ENCODE assay signal across 23 cellular contexts in genomic region chr6:137105375-137105774, GRCh38.
A peak's percentile ranks its signal among the peaks of the same experiment; 100 is the strongest.
DNase-seq lines count a peak whose midpoint lies in the region; ATAC-seq and TF ChIP-seq lines count a peak whose summit lies in the region.
"Had no signal": no experiment of that assay in that cellular context is flagged by ENCODE, and none has a peak within 500 bp of the region (broad histone marks: within the 10 kb centered on the region; RNA-seq: fewer than 3 reads in every experiment).

No MANE protein-coding gene starts in this region.

- H3K9me3 Mint-ChIP-seq in activated CD4-positive, alpha-beta memory T cell treated with anti-CD3 and anti-CD28 coated beads, Interleukin-2, amount 10 ng/mL, durations not matched to agents 7 days and 5 days = peaks cover 8% of the 10 kb centered on the region
- H3K9me3 Mint-ChIP-seq in activated CD4-positive, alpha-beta memory T cell treated with anti-CD3 and anti-CD28 coated beads for 36 hours = no peaks in the 10 kb centered on the region
- no peaks in the 10 kb centered on the region for H3K9me3 Mint-ChIP-seq in effector memory CD8-positive, alpha-beta T cell
- H3K9me3 Mint-ChIP-seq in osteocyte (ENCODE audit: unreplicated experiment) = no peaks in the 10 kb centered on the region

- H3K4me3 Mint-ChIP-seq in activated CD4-positive, alpha-beta memory T cell treated with anti-CD3 and anti-CD28 coated beads, Interleukin-2, amount 10 ng/mL, durations not matched to agents 7 days and 5 days = no peak overlapping the region
- H3K4me3 Mint-ChIP-seq in activated CD4-positive, alpha-beta memory T cell treated with anti-CD3 and anti-CD28 coated beads for 36 hours = no peak overlapping the region
- H3K4me3 Mint-ChIP-seq in effector memory CD8-positive, alpha-beta T cell = peak overlapping the region in 1 of 2 donors; percentile 27
- H3K4me3 Mint-ChIP-seq in osteocyte (ENCODE audit: unreplicated experiment) = no peak overlapping the region
- H3K4me3 Mint-ChIP-seq: mesothelial cell of epicardium had no signal

- no peaks in the 10 kb centered on the region for H3K27me3 ChIP-seq in gastrocnemius medialis
- H3K27me3 ChIP-seq: BLaER1 treated with 17β-estradiol and CSF1 and Interleukin-3, amounts not matched to agents 10 nM and 100 nM had no signal

- CTCF ChIA-PET in activated CD4-positive, alpha-beta memory T cell treated with anti-CD3 and anti-CD28 coated beads, Interleukin-2, amount 10 ng/mL, durations not matched to agents 7 days and 5 days (lab: Charles Lee) = interaction anchor here (0.8 kb wide), 1 partner anchor 10 kb away, joined by 3 read pairs; no protein-coding TSS in a partner anchor
- CTCF ChIA-PET in activated CD4-positive, alpha-beta memory T cell treated with anti-CD3 and anti-CD28 coated beads for 36 hours (lab: Charles Lee) = interaction anchor here (0.7 to 1.2 kb wide), 5 partner anchors 8 to 166 kb away, joined by 3 to 8 read pairs (median 3); no protein-coding TSS in a partner anchor
- CTCF ChIA-PET in OCI-LY7 (lab: Charles Lee; ENCODE audit: unreplicated experiment) = interaction anchor here (0.9 to 1.1 kb wide), 2 partner anchors 116 to 210 kb away, joined by 3 to 5 read pairs; no protein-coding TSS in a partner anchor

- H3K36me3 ChIP-seq in OCI-LY7 (ENCODE audit: insufficient read depth, low read length) = peaks cover 7% of the 10 kb centered on the region; the same call in 1 of the 2 replicates
- no peaks in the 10 kb centered on the region for H3K36me3 ChIP-seq in gastrocnemius medialis
- H3K36me3 ChIP-seq: BLaER1 treated with 17β-estradiol and CSF1 and Interleukin-3, amounts not matched to agents 10 nM and 100 nM had no signal

- intact Hi-C loops in activated CD4-positive, alpha-beta memory T cell treated with anti-CD3 and anti-CD28 coated beads for 36 hours (cut with micrococcal nuclease) = no loop called here
- intact Hi-C loops in OCI-LY7 (cut with micrococcal nuclease; ENCODE audit: unreplicated experiment) = no loop called here
- intact Hi-C loops in gastrocnemius medialis (cut with DNase I; ENCODE audit: low total_unique reads) = no loop called here

- BruUV-seq in OCI-LY7 (replicated peaks; lab: Mats Ljungman, UMichigan) = no TSS peak

- peak overlapping the region; percentile 66 for H3K27ac ChIP-seq in OCI-LY7 (ENCODE audit: low read depth, low read length, poor library complexity, severe bottlenecking)
- H3K27ac ChIP-seq in gastrocnemius medialis = peak overlapping the region in 3 of 4 donors; percentile 4 to 52 (median 27)
- H3K27ac ChIP-seq: A549; BLaER1 treated with 17β-estradiol and CSF1 and Interleukin-3, amounts not matched to agents 10 nM and 100 nM had no signal

- peak; percentile 71 for ATAC-seq in effector memory CD8-positive, alpha-beta T cell (replicated peaks)
- ATAC-seq in gastrocnemius medialis (peak in 1 of 2 donors; percentile 33), GM18511 (IDR thresholded peaks at IDR 0.05; ENCODE audit: unreplicated experiment) (no peak)
- ATAC-seq: A549, HCT116, PC-3 had no signal

- H3K9me2 ChIP-seq in OCI-LY7 (ENCODE audit: insufficient read depth, low read length) = no peaks in the 10 kb centered on the region

- in situ Hi-C loops in gastrocnemius medialis (cut with MboI; ENCODE audit: low sequenced_read_pairs in 4 of 4) = no loop called here

- no peaks in the 10 kb centered on the region for H4K20me1 ChIP-seq in OCI-LY7 (ENCODE audit: insufficient read depth, low read length)
- H4K20me1 ChIP-seq: BLaER1 treated with 17β-estradiol and CSF1 and Interleukin-3, amounts not matched to agents 10 nM and 100 nM had no signal

- H2AFZ ChIP-seq in OCI-LY7 (ENCODE audit: low read length) = peak overlapping the region; percentile 79; the same call in 1 of the 2 replicates

- H3K79me2 ChIP-seq in OCI-LY7 (ENCODE audit: insufficient read depth, low read depth, low read length) = no peaks in the 10 kb centered on the region

- peaks cover 59% of the 10 kb centered on the region for H3K4me1 ChIP-seq in OCI-LY7 (ENCODE audit: insufficient read depth, low read length, poor library complexity, severe bottlenecking)
- no peaks in the 10 kb centered on the region for H3K4me1 ChIP-seq in gastrocnemius medialis
- H3K4me1 ChIP-seq: A549 had no signal

- H3K4me2 ChIP-seq in OCI-LY7 (ENCODE audit: low read length) = peak overlapping the region; percentile 34
- H3K4me2 ChIP-seq: A549 had no signal

- no peaks in the 10 kb centered on the region for H3K27me3 Mint-ChIP-seq in activated CD4-positive, alpha-beta memory T cell treated with anti-CD3 and anti-CD28 coated beads, Interleukin-2, amount 10 ng/mL, durations not matched to agents 7 days and 5 days
- no peaks in the 10 kb centered on the region for H3K27me3 Mint-ChIP-seq in activated CD4-positive, alpha-beta memory T cell treated with anti-CD3 and anti-CD28 coated beads for 36 hours
- no peaks in the 10 kb centered on the region for H3K27me3 Mint-ChIP-seq in effector memory CD8-positive, alpha-beta T cell
- peaks cover 3% of the 10 kb centered on the region for H3K27me3 Mint-ChIP-seq in osteocyte (ENCODE audit: unreplicated experiment)

- H3K36me3 Mint-ChIP-seq in activated CD4-positive, alpha-beta memory T cell treated with anti-CD3 and anti-CD28 coated beads, Interleukin-2, amount 10 ng/mL, durations not matched to agents 7 days and 5 days (ENCODE audit: low read depth) = peaks cover 9% of the 10 kb centered on the region
- no peaks in the 10 kb centered on the region for H3K36me3 Mint-ChIP-seq in activated CD4-positive, alpha-beta memory T cell treated with anti-CD3 and anti-CD28 coated beads for 36 hours
- no peaks in the 10 kb centered on the region for H3K36me3 Mint-ChIP-seq in effector memory CD8-positive, alpha-beta T cell (ENCODE audit: insufficient read depth)
- H3K36me3 Mint-ChIP-seq in osteocyte (ENCODE audit: unreplicated experiment) = no peaks in the 10 kb centered on the region
- H3K36me3 Mint-ChIP-seq: mesothelial cell of epicardium had no signal

- no peak for TF ChIP-seq CTCF in OCI-LY7 (conservative IDR thresholded peaks at IDR 0.05; ENCODE audit: low read length)
- TF ChIP-seq CTCF in gastrocnemius medialis (IDR thresholded peaks at IDR 0.05 in 4 of 5, conservative IDR thresholded peaks at IDR 0.05 in 1 of 5) = no peak
- no peak for TF ChIP-seq CTCF in osteocyte (IDR thresholded peaks at IDR 0.05)

- H3K27ac Mint-ChIP-seq in activated CD4-positive, alpha-beta memory T cell treated with anti-CD3 and anti-CD28 coated beads, Interleukin-2, amount 10 ng/mL, durations not matched to agents 7 days and 5 days = peak overlapping the region; percentile 7
- H3K27ac Mint-ChIP-seq in activated CD4-positive, alpha-beta memory T cell treated with anti-CD3 and anti-CD28 coated beads for 36 hours = no peak overlapping the region
- peak overlapping the region in 1 of 2 donors; percentile 59 for H3K27ac Mint-ChIP-seq in effector memory CD8-positive, alpha-beta T cell
- H3K27ac Mint-ChIP-seq in osteocyte (ENCODE audit: unreplicated experiment) = no peak overlapping the region
- H3K27ac Mint-ChIP-seq: mesothelial cell of epicardium had no signal

- POLR2A ChIA-PET in activated CD4-positive, alpha-beta memory T cell treated with anti-CD3 and anti-CD28 coated beads, Interleukin-2, amount 10 ng/mL, durations not matched to agents 7 days and 5 days (lab: Charles Lee) = no interaction called here
- POLR2A ChIA-PET in activated CD4-positive, alpha-beta memory T cell treated with anti-CD3 and anti-CD28 coated beads for 36 hours (lab: Charles Lee) = interaction anchor here (1.3 kb wide), 1 partner anchor 8 kb away, joined by 3 read pairs; no protein-coding TSS in a partner anchor
- POLR2A ChIA-PET in OCI-LY7 (lab: Charles Lee) = interaction anchor here (0.7 to 2.4 kb wide), 6 partner anchors 8 to 128 kb away, joined by 3 to 15 read pairs (median 4); no protein-coding TSS in a partner anchor

- peaks cover 29% of the 10 kb centered on the region for H3K4me1 Mint-ChIP-seq in activated CD4-positive, alpha-beta memory T cell treated with anti-CD3 and anti-CD28 coated beads, Interleukin-2, amount 10 ng/mL, durations not matched to agents 7 days and 5 days
- H3K4me1 Mint-ChIP-seq in activated CD4-positive, alpha-beta memory T cell treated with anti-CD3 and anti-CD28 coated beads for 36 hours (ENCODE audit: low read depth) = peaks cover 28% of the 10 kb centered on the region
- peaks cover 24 to 28% of the 10 kb centered on the region in 2 donors for H3K4me1 Mint-ChIP-seq in effector memory CD8-positive, alpha-beta T cell (ENCODE audit: low read depth in 2 of 2)
- no peaks in the 10 kb centered on the region for H3K4me1 Mint-ChIP-seq in osteocyte (ENCODE audit: unreplicated experiment)
- H3K4me1 Mint-ChIP-seq: mesothelial cell of epicardium had no signal

- peaks cover 13% of the 10 kb centered on the region; the same call in 1 of the 2 replicates for H3K9me3 ChIP-seq in OCI-LY7 (ENCODE audit: low read length)
- H3K9me3 ChIP-seq in gastrocnemius medialis = no peaks in the 10 kb centered on the region
- H3K9me3 ChIP-seq: A549 had no signal

- H3K4me3 ChIP-seq in OCI-LY7 (ENCODE audit: low read depth, low read length, poor library complexity, severe bottlenecking) (no peak overlapping the region), gastrocnemius medialis (no peak overlapping the region)
- H3K4me3 ChIP-seq: A549; BLaER1 treated with 17β-estradiol and CSF1 and Interleukin-3, amounts not matched to agents 10 nM and 100 nM had no signal

- TF ChIP-seq POLR2A in gastrocnemius medialis (IDR thresholded peaks at IDR 0.05) = no peak

- DNase-seq in activated CD4-positive, alpha-beta memory T cell treated with anti-CD3 and anti-CD28 coated beads, Interleukin-2, amount 10 ng/mL, durations not matched to agents 7 days and 5 days = no peak
- no peak for DNase-seq in activated CD4-positive, alpha-beta memory T cell treated with anti-CD3 and anti-CD28 coated beads for 36 hours
- DNase-seq in OCI-LY7 (ENCODE audit: low spot score) (no peak), gastrocnemius medialis (no peak), GOT3 (lab: John Stamatoyannopoulos, UW) (no peak), osteocyte (ENCODE audit: extremely low spot score, unreplicated experiment) (no peak)
- no peak for DNase-seq in effector memory CD8-positive, alpha-beta T cell
- DNase-seq: activated effector memory CD4-positive, alpha-beta T cell treated with anti-CD3 and anti-CD28 coated beads, Interleukin-2, amount 50 U/mL, for 16 hours; amniotic stem cell; cerebellar nuclear complex; effector CD4-positive, alpha-beta T cell; hippocampal formation; NCI-H1092; NCI-H2171 treated with DMSO at 0.1 percent for 48 hours; NCI-H774; PC-3; stimulated activated CD4-positive, alpha-beta T cell treated with anti-CD3 and anti-CD28 coated beads, Interleukin-12 subunit alpha, Interleukin-12 subunit beta, amount 100 ng/mL, for 4 hours; trophoblast cell had no signal
